In genomic region chr14:86858591-86858990, GRCh38 we compare ENCODE assay signal across 24 cellular contexts.
"Had no signal": no experiment of that assay in that cellular context is flagged by ENCODE, and none has a peak within 500 bp of the region (broad histone marks: within the 10 kb centered on the region; RNA-seq: fewer than 3 reads in every experiment).

No MANE protein-coding gene starts in this region.

- H3K4me3 Mint-ChIP-seq: activated B cell treated with CpG ODN at 0.5 μM for 24 hours; activated CD8-positive, alpha-beta T cell treated with anti-CD3 and anti-CD28 coated beads, Interleukin-2, amount 10 ng/mL, durations not matched to agents 7 days and 5 days; activated naive CD4-positive, alpha-beta T cell treated with anti-CD3 and anti-CD28 coated beads, Interleukin-2, amount 10 ng/mL, durations not matched to agents 7 days and 5 days; stimulated activated memory B cell treated with anti-CD40 and anti-IgM and Interleukin-4, amounts not matched to agents 10 μg/mL and 1 μg/mL and 100 μg/mL, for 72 hours; T-helper 2 cell treated with Interferon-gamma antibody and Interleukin-4, amounts not matched to agents 5 μg/mL and 100 μg/mL, for 36 hours had no signal

- H3K9me3 ChIP-seq: ascending aorta, esophagus squamous epithelium, pancreas, thoracic aorta, upper lobe of right lung had no signal

- H3K27me3 ChIP-seq: ascending aorta, cardiac muscle cell, esophagus squamous epithelium, hepatocyte, pancreas, sigmoid colon, spleen, upper lobe of right lung had no signal

- ATAC-seq: activated CD8-positive, alpha-beta T cell treated with anti-CD3 and anti-CD28 coated beads, Interleukin-2, amount 10 ng/mL, durations not matched to agents 7 days and 5 days; left colon; pancreas; stimulated activated memory B cell treated with anti-CD40 and anti-IgM and Interleukin-4, amounts not matched to agents 10 μg/mL and 1 μg/mL and 100 μg/mL, for 72 hours; upper lobe of right lung had no signal

- H3K27ac Mint-ChIP-seq: activated B cell treated with CpG ODN at 0.5 μM for 24 hours; activated CD8-positive, alpha-beta T cell treated with anti-CD3 and anti-CD28 coated beads, Interleukin-2, amount 10 ng/mL, durations not matched to agents 7 days and 5 days; activated naive CD4-positive, alpha-beta T cell treated with anti-CD3 and anti-CD28 coated beads, Interleukin-2, amount 10 ng/mL, durations not matched to agents 7 days and 5 days; stimulated activated memory B cell treated with anti-CD40 and anti-IgM and Interleukin-4, amounts not matched to agents 10 μg/mL and 1 μg/mL and 100 μg/mL, for 72 hours; T-helper 2 cell treated with Interferon-gamma antibody and Interleukin-4, amounts not matched to agents 5 μg/mL and 100 μg/mL, for 36 hours had no signal

- H3K4me1 Mint-ChIP-seq: activated B cell treated with CpG ODN at 0.5 μM for 24 hours; activated naive CD4-positive, alpha-beta T cell treated with anti-CD3 and anti-CD28 coated beads, Interleukin-2, amount 10 ng/mL, durations not matched to agents 7 days and 5 days; stimulated activated memory B cell treated with anti-CD40 and anti-IgM and Interleukin-4, amounts not matched to agents 10 μg/mL and 1 μg/mL and 100 μg/mL, for 72 hours had no signal

- H3K36me3 Mint-ChIP-seq: activated naive CD4-positive, alpha-beta T cell treated with anti-CD3 and anti-CD28 coated beads, Interleukin-2, amount 10 ng/mL, durations not matched to agents 7 days and 5 days; stimulated activated memory B cell treated with anti-CD40 and anti-IgM and Interleukin-4, amounts not matched to agents 10 μg/mL and 1 μg/mL and 100 μg/mL, for 72 hours had no signal

- H3K9me3 Mint-ChIP-seq: T-helper 2 cell treated with Interferon-gamma antibody and Interleukin-4, amounts not matched to agents 5 μg/mL and 100 μg/mL, for 36 hours had no signal

- DNase-seq: activated B cell treated with CpG ODN at 0.5 μM for 24 hours; activated CD4-positive, alpha-beta T cell treated with anti-CD3 and anti-CD28 coated beads for 4 hours; activated CD8-positive, alpha-beta memory T cell treated with anti-CD3 and anti-CD28 coated beads, Interleukin-2, amount 50 U/mL, for 4 hours; activated CD8-positive, alpha-beta T cell treated with anti-CD3 and anti-CD28 coated beads, Interleukin-2, amount 10 ng/mL, durations not matched to agents 7 days and 5 days; activated effector memory CD4-positive, alpha-beta T cell treated with Interleukin-2 at 50 U/mL for 16 hours; activated naive CD4-positive, alpha-beta T cell treated with anti-CD3 and anti-CD28 coated beads, Interleukin-2, amount 10 ng/mL, durations not matched to agents 7 days and 5 days; activated T-cell treated with anti-CD3 and anti-CD28 coated beads, Interleukin-2, amount 50 U/mL, for 48 hours; dermis blood vessel endothelial cell; effector memory CD4-positive, alpha-beta T cell; esophagus squamous epithelium; left colon; midbrain; pancreas; sigmoid colon; spleen; stimulated activated CD4-positive, alpha-beta T cell treated with anti-CD3 and anti-CD28 coated beads, Interleukin-4, amount 100 ng/mL, for 4 hours; upper lobe of right lung had no signal

- H3K4me1 ChIP-seq: ascending aorta, esophagus squamous epithelium, pancreas, sigmoid colon, spleen, upper lobe of right lung had no signal

- H3K4me3 ChIP-seq: ascending aorta, cardiac muscle cell, esophagus squamous epithelium, hepatocyte, lung, pancreas, sigmoid colon, spleen, thoracic aorta, upper lobe of right lung had no signal

- H3K27me3 Mint-ChIP-seq: activated B cell treated with CpG ODN at 0.5 μM for 24 hours; activated naive CD4-positive, alpha-beta T cell treated with anti-CD3 and anti-CD28 coated beads, Interleukin-2, amount 10 ng/mL, durations not matched to agents 7 days and 5 days; stimulated activated memory B cell treated with anti-CD40 and anti-IgM and Interleukin-4, amounts not matched to agents 10 μg/mL and 1 μg/mL and 100 μg/mL, for 72 hours had no signal

- H3K36me3 ChIP-seq: ascending aorta, cardiac muscle cell, esophagus squamous epithelium, pancreas, sigmoid colon, spleen, thoracic aorta, upper lobe of right lung had no signal
